7 cellular contexts compared by ENCODE assay signal in genomic region chr1:95233737-95234493, GRCh38. TPM values are rescaled to one million over a fixed set of nuclear protein-coding genes. Genes with fewer than 3 reads are reported as not detected.
DNase-seq lines count a peak whose midpoint lies in the region; ATAC-seq lines count a peak whose summit lies in the region.

TSS of gene RWDD3 (plus strand) at chr1:95234210. CDS start at chr1:95234231, 21 bp downstream.

- DNase-seq in NCI-H1694 (lab: John Stamatoyannopoulos, UW): peak; percentile 72
- peak; percentile 47 to 94 (median 88) for DNase-seq in anterior cingulate cortex (lab: John Stamatoyannopoulos, UW)
- DNase-seq in right cardiac atrium: peak; percentile 96 to 99 (median 98)
- peak; percentile 73 for DNase-seq in renal cortical epithelial cell (ENCODE audit: low read depth)

- H3K27me3 ChIP-seq in right cardiac atrium (ENCODE audit: control insufficient read depth, insufficient read depth): no peaks in the 10 kb centered on the region

- WGBS in right cardiac atrium: under 1% methylated on average over 71 of the region's 71 CpGs

- H3K9me3 ChIP-seq in right cardiac atrium (ENCODE audit: control insufficient read depth, low read length): no peaks in the 10 kb centered on the region

- H3K4me1 ChIP-seq in right cardiac atrium (ENCODE audit: control insufficient read depth, insufficient read depth, low read length): peaks cover 2% of the 10 kb centered on the region

- H3K27ac ChIP-seq in right cardiac atrium (ENCODE audit: low read length): peak within 1 kb of the TSS; percentile 97

- intact Hi-C loops in T-helper 2 cell treated with Interferon-gamma antibody and Interleukin-4, amounts not matched to agents 100 ng/mL and 5 ng/mL, for 36 hours (cut with micrococcal nuclease): loop anchor here (1.0 to 10.0 kb wide), 5 partner anchors 119 to 1488 kb away; partner anchors contain the start of genes ABCD3, ALG14, PTBP2 and TLCD4
- intact Hi-C loops in right cardiac atrium (cut with DNase I): loop anchor here (2.0 to 10.0 kb wide), 7 partner anchors 109 to 162 kb away; partner anchors contain the start of genes ALG14 (in 2 of the 4) and TLCD4 (in 2 of the 4)

- peak within 1 kb of the TSS; percentile 65 for H3K4me3 ChIP-seq in right cardiac atrium (ENCODE audit: low read length)

- peak; percentile 98 for ATAC-seq in GM18502 (IDR thresholded peaks at IDR 0.05; ENCODE audit: poor library complexity, unreplicated experiment)
- ATAC-seq in HG02884 (IDR thresholded peaks at IDR 0.05; ENCODE audit: unreplicated experiment): peak; percentile 96
- ATAC-seq in right cardiac atrium: peak; percentile 97 to 98

RNA-seq across cellular contexts. Expression of gene RWDD3, which starts in this region (rescaled TPM):
- total RNA-seq in T-helper 2 cell treated with Interferon-gamma antibody and Interleukin-4, amounts not matched to agents 100 ng/mL and 5 ng/mL, for 36 hours: 13.3 and 15.3 TPM in 2 replicates
- total RNA-seq in right cardiac atrium (10 to 100 TPM; 13.6 to 19.3 (median 15.9) TPM), renal cortical epithelial cell (9.9 and 18.7 TPM in 2 replicates)
- 31.1 TPM for polyA plus RNA-seq in right cardiac atrium

Comparison
In these comparisons a context has a peak if more than half of its experiments do, and no peak if none do; other contexts are left out.
1. Peak in every context shown above with its lines: DNase-seq, ATAC-seq, H3K4me3 ChIP-seq and H3K27ac ChIP-seq.